ENCODE assay signal across 7 cellular contexts in genomic region chr10:35271835-35272165, GRCh38.
DNase-seq lines count a peak whose midpoint lies in the region; ATAC-seq and TF ChIP-seq lines count a peak whose summit lies in the region.
"Not testable (repeated sequence)": the region's sequence is repeated elsewhere in the genome, so short reads cannot be mapped to it uniquely, and the experiment has no call there.

No MANE protein-coding gene starts in this region.

- H3F3A ChIP-seq in GM23338 (replicated peaks; ENCODE audit: low read depth): not testable (repeated sequence)

- not testable (repeated sequence) for H3K9me3 Mint-ChIP-seq in GM23338; activated T-helper 17 cell treated with anti-CD3 and anti-CD28 coated beads, Interleukin-2, amount 50 U/mL, for 72 hours; mesothelial cell of epicardium; osteocyte (ENCODE audit: unreplicated experiment)

- H3K9me2 ChIP-seq in GM23338 (ENCODE audit: insufficient read depth): not testable (repeated sequence)

- not testable (repeated sequence) for H3K4me3 ChIP-seq in GM23338; ectodermal cell (ENCODE audit: insufficient read depth, low read depth, low read length)

- H3K9me3 ChIP-seq in ectodermal cell (ENCODE audit: control insufficient read depth, low read length): not testable (repeated sequence)

- DNase-seq in GM23338 (ENCODE audit: low spot score); mesothelial cell of epicardium (ENCODE audit: low spot score in 2 of 2, unreplicated experiment in 2 of 2): not testable (repeated sequence)
- DNase-seq in NCI-H1417 (lab: John Stamatoyannopoulos, UW): peak in 2 of 3 experiments; percentile 52 to 95
- peak; percentile 66 for DNase-seq in NCI-H2171 (lab: John Stamatoyannopoulos, UW)
- peak; percentile 38 for DNase-seq in osteocyte (ENCODE audit: extremely low spot score, unreplicated experiment)

- H3K27me3 ChIP-seq in GM23338 (ENCODE audit: insufficient read depth); ectodermal cell (ENCODE audit: control insufficient read depth, insufficient read depth, low read length, poor library complexity, severe bottlenecking): not testable (repeated sequence)

- not testable (repeated sequence) for ATAC-seq in GM23338; activated T-helper 17 cell treated with anti-CD3 and anti-CD28 coated beads, Interleukin-2, amount 50 U/mL, for 72 hours (replicated peaks)

- H3K36me3 ChIP-seq in GM23338 (ENCODE audit: insufficient read depth); ectodermal cell (ENCODE audit: control insufficient read depth, insufficient read depth, low read length): not testable (repeated sequence)

- H3K4me3 Mint-ChIP-seq in GM23338; activated T-helper 17 cell treated with anti-CD3 and anti-CD28 coated beads, Interleukin-2, amount 50 U/mL, for 72 hours; mesothelial cell of epicardium; osteocyte (ENCODE audit: unreplicated experiment): not testable (repeated sequence)

- H3K79me2 ChIP-seq in GM23338 (replicated peaks; ENCODE audit: insufficient read depth): not testable (repeated sequence)

- H3K27ac ChIP-seq in GM23338 (ENCODE audit: low read depth): not testable (repeated sequence)
- peak overlapping the region; percentile 63 for H3K27ac ChIP-seq in ectodermal cell (ENCODE audit: insufficient read depth, low read depth, low read length, poor library complexity, severe bottlenecking)

- H3K4me1 ChIP-seq in GM23338 (ENCODE audit: insufficient read depth); ectodermal cell (ENCODE audit: control insufficient read depth, insufficient read depth, low read length): not testable (repeated sequence)

- H3K27me3 Mint-ChIP-seq in GM23338 (ENCODE audit: insufficient read depth, low read depth, poor library complexity); activated T-helper 17 cell treated with anti-CD3 and anti-CD28 coated beads, Interleukin-2, amount 50 U/mL, for 72 hours; mesothelial cell of epicardium (ENCODE audit: low read depth); osteocyte (ENCODE audit: unreplicated experiment): not testable (repeated sequence)

- not testable (repeated sequence) for TF ChIP-seq CTCF in GM23338 (conservative IDR thresholded peaks at IDR 0.05; ENCODE audit: low read depth in 2 of 2); mesothelial cell of epicardium (IDR thresholded peaks at IDR 0.05; ENCODE audit: unreplicated experiment); osteocyte (IDR thresholded peaks at IDR 0.05)

- H3K27ac Mint-ChIP-seq in GM23338; osteocyte (ENCODE audit: unreplicated experiment): not testable (repeated sequence)
- H3K27ac Mint-ChIP-seq in activated T-helper 17 cell treated with anti-CD3 and anti-CD28 coated beads, Interleukin-2, amount 50 U/mL, for 72 hours: peak overlapping the region; percentile 65
- peak overlapping the region; percentile 74 for H3K27ac Mint-ChIP-seq in mesothelial cell of epicardium

- not testable (repeated sequence) for H3K4me1 Mint-ChIP-seq in GM23338; osteocyte (ENCODE audit: unreplicated experiment)
- peaks cover 12% of the 10 kb centered on the region for H3K4me1 Mint-ChIP-seq in activated T-helper 17 cell treated with anti-CD3 and anti-CD28 coated beads, Interleukin-2, amount 50 U/mL, for 72 hours
- peaks cover 34% of the 10 kb centered on the region for H3K4me1 Mint-ChIP-seq in mesothelial cell of epicardium

- not testable (repeated sequence) for H4K20me1 ChIP-seq in GM23338 (replicated peaks; ENCODE audit: insufficient read depth)

- WGBS in ectodermal cell, 2 experiments: 88 to 90% methylated on average over 4 of the region's 4 CpGs

- H3K4me2 ChIP-seq in GM23338: not testable (repeated sequence)

- peak overlapping the region; percentile 80; the same call in 1 of the 2 replicates for H2AFZ ChIP-seq in GM23338

- not testable (repeated sequence) for H3K36me3 Mint-ChIP-seq in GM23338 (ENCODE audit: low read depth); activated T-helper 17 cell treated with anti-CD3 and anti-CD28 coated beads, Interleukin-2, amount 50 U/mL, for 72 hours (ENCODE audit: low read depth); mesothelial cell of epicardium; osteocyte (ENCODE audit: unreplicated experiment)
